In the genomic region with DNA sequence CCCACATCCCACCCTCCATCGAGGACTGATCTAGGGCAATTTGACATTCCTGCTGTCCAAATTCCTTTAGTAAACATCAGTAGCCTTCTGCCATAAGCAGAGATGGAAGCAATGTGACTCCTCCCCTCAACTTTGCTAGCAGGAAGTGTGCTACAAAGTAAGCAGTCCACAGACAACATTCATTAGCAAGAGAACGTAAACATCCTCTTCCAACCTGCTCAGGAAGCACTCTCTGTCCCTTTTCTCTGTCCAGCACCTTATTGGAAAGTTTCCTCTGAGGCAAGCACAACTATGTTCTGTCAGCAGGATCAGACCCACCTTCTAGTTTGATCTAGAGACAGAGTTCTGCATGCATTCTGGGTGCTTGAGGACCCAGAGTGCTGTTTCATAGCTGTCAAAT, we compare ENCODE assay signal across 24 cellular contexts. TPM values are rescaled to one million over a fixed set of nuclear protein-coding genes. Genes with fewer than 3 reads are reported as not detected.
DNase-seq lines count a peak whose midpoint lies in the region; ATAC-seq, FAIRE-seq and TF ChIP-seq lines count a peak whose summit lies in the region.
"Had no signal": no experiment of that assay in that cellular context is flagged by ENCODE, and none has a peak within 500 bp of the region (broad histone marks: within the 10 kb centered on the region; RNA-seq: fewer than 3 reads in every experiment).

No MANE protein-coding gene starts in this region.

- no peak overlapping the region for H3K27ac Mint-ChIP-seq in GM23338
- H3K27ac Mint-ChIP-seq: CD8-positive, alpha-beta T cell had no signal

- WGBS in A549 (ENCODE audit: missing lambda C conversion rate): 52% methylated on average over 2 of the region's 2 CpGs
- WGBS in GM23248 (ENCODE audit: low coverage in 1 of 2, low lambda C conversion rate in 2 of 2, missing lambda C conversion rate in 2 of 2), 2 experiments: 70 to 79% methylated on average over 2 of the region's 2 CpGs

- H3K9me3 Mint-ChIP-seq in GM23338: peaks cover 18% of the 10 kb centered on the region

- peaks cover 4% of the 10 kb centered on the region; the same call in 1 of the 2 replicates for H3K36me3 ChIP-seq in GM23338 (ENCODE audit: insufficient read depth)
- H3K36me3 ChIP-seq in GM23248 (ENCODE audit: low read depth): no peaks in the 10 kb centered on the region

- H2AFZ ChIP-seq in GM23338: no peak overlapping the region
- no peak overlapping the region for H2AFZ ChIP-seq in GM23248

- peak; percentile 36 for FAIRE-seq in A549 (lab: Jason Lieb, UNC)
- FAIRE-seq: HTR-8/SVneo had no signal

- H3K79me2 ChIP-seq in GM23338 (replicated peaks; ENCODE audit: insufficient read depth): no peaks in the 10 kb centered on the region
- H3K79me2 ChIP-seq in GM23248 (ENCODE audit: insufficient read depth): no peaks in the 10 kb centered on the region

- peaks cover 5% of the 10 kb centered on the region; the same call in 1 of the 3 replicates for H3K4me1 Mint-ChIP-seq in GM23338

- ATAC-seq in A549 (0 out of 6 replicates have a peak, but pooled peaks of 1 of the 2 experiments have one; percentile 46), GM23338 (no peak), left colon (peak; percentile 49), GM21423 (IDR thresholded peaks at IDR 0.05; ENCODE audit: unreplicated experiment) (no peak), HG02870 (IDR thresholded peaks at IDR 0.05; ENCODE audit: unreplicated experiment) (no peak)
- ATAC-seq: CD8-positive, alpha-beta T cell; PC-3 had no signal

- H3F3A ChIP-seq in GM23338 (replicated peaks; ENCODE audit: low read depth): no peaks in the 10 kb centered on the region
- no peaks in the 10 kb centered on the region for H3F3A ChIP-seq in GM23248 (ENCODE audit: insufficient read depth)

- H3K27ac ChIP-seq in A549 (no peak overlapping the region), GM23338 (ENCODE audit: low read depth) (no peak overlapping the region), GM23248 (no peak overlapping the region)
- H3K27ac ChIP-seq: 22Rv1 had no signal

- TF ChIP-seq RAD21 in A549 (conservative IDR thresholded peaks at IDR 0.05 in 1 of 2, IDR thresholded peaks at IDR 0.05 in 1 of 2): no peak

- in situ Hi-C loops in GM23248 (cut with MboI): no loop called here

- intact Hi-C loops in left colon (cut with DNase I, micrococcal nuclease): no loop called here

- H3K27me3 ChIP-seq in GM23338 (ENCODE audit: insufficient read depth): no peaks in the 10 kb centered on the region
- H3K27me3 ChIP-seq in GM23248 (replicated peaks; ENCODE audit: insufficient read depth): no peaks in the 10 kb centered on the region

- peaks cover 33% of the 10 kb centered on the region for H3K36me3 Mint-ChIP-seq in GM23338 (ENCODE audit: low read depth)

- no peak for TF ChIP-seq EP300 in A549 (IDR thresholded peaks at IDR 0.05)

- TF ChIP-seq POLR2A in A549 (IDR thresholded peaks at IDR 0.05; ENCODE audit: low read length): no peak

- H3K9me2 ChIP-seq in GM23338 (ENCODE audit: insufficient read depth): 0 out of 2 replicates have a peak, but pooled peaks cover 7% of the 10 kb centered on the region
- H3K9me2 ChIP-seq in GM23248 (ENCODE audit: insufficient read depth): no peaks in the 10 kb centered on the region

- no peak for TF ChIP-seq CTCF in A549 (IDR thresholded peaks at IDR 0.05)
- TF ChIP-seq CTCF in GM23338 (conservative IDR thresholded peaks at IDR 0.05; ENCODE audit: low read depth in 2 of 2): no peak

- H3K4me2 ChIP-seq in A549: no peak overlapping the region
- no peak overlapping the region for H3K4me2 ChIP-seq in GM23338
- no peak overlapping the region for H3K4me2 ChIP-seq in GM23248 (ENCODE audit: unreplicated experiment)

- peaks cover 2% of the 10 kb centered on the region for H3K27me3 Mint-ChIP-seq in GM23338 (ENCODE audit: insufficient read depth, low read depth, poor library complexity)

- H4K20me1 ChIP-seq in GM23338 (replicated peaks; ENCODE audit: insufficient read depth) (no peaks in the 10 kb centered on the region), GM23248 (ENCODE audit: insufficient read depth) (no peaks in the 10 kb centered on the region)

- H3K4me1 ChIP-seq in A549 (no peaks in the 10 kb centered on the region), GM23338 (ENCODE audit: insufficient read depth) (no peaks in the 10 kb centered on the region), GM23248 (ENCODE audit: insufficient read depth) (peaks cover 5% of the 10 kb centered on the region; the same call in 1 of the 2 replicates)

- CTCF ChIA-PET in A549 (lab: Yijun Ruan, JAX): no interaction called here

- H3K9me3 ChIP-seq in A549: peaks cover 4% of the 10 kb centered on the region; the same call in 1 of the 3 replicates
- no peaks in the 10 kb centered on the region for H3K9me3 ChIP-seq in GM23248 (ENCODE audit: low read depth)

- POLR2A ChIA-PET in A549 (lab: Yijun Ruan, JAX): no interaction called here

- H3K4me3 ChIP-seq in A549 (no peak overlapping the region), GM23338 (no peak overlapping the region), GM23248 (no peak overlapping the region)

- DNase-seq in A549 (ENCODE audit: low read depth in 1 of 2, low spot score in 1 of 2) (no peak), GM23338 (ENCODE audit: low spot score) (peak; percentile 11), left colon (no peak), GM23248 (no peak), superior temporal gyrus (ENCODE audit: extremely low spot score) (no peak)
- DNase-seq: AML-193; C1 segment of cervical spinal cord; CD8-positive, alpha-beta T cell; HCEC 1CT; IMR-90; NCI-H1694; NCI-H2081; NCI-H2171 treated with DMSO at 0.1 percent for 48 hours; NCI-H524 treated with DMSO at 0.1 percent for 48 hours; PC-3; RPMI8226; SHP77; SW 1271 had no signal

- H3K4me3 Mint-ChIP-seq in GM23338: no peak overlapping the region
- H3K4me3 Mint-ChIP-seq: CD8-positive, alpha-beta T cell had no signal

- H3K9ac ChIP-seq in GM23248: no peak overlapping the region

TF ChIP-seq in A549, 52 proteins besides CTCF, POLR2A, EP300 and RAD21 (continues in another document):
- TF ChIP-seq TFCP2L1 (CRISPR knock-in tag; IDR thresholded peaks at IDR 0.05) (no peak), NPAS2 (CRISPR knock-in tag; IDR thresholded peaks at IDR 0.05; ENCODE audit: borderline replicate concordance) (no peak), RNF2 (IDR thresholded peaks at IDR 0.05; ENCODE audit: borderline replicate concordance, low read depth) (no peak), MYC (IDR thresholded peaks at IDR 0.05; ENCODE audit: borderline replicate concordance, low read length) (no peak), RFX5 (IDR thresholded peaks at IDR 0.05) (no peak), FOSL2 (IDR thresholded peaks at IDR 0.05) (no peak), FOSL2 (CRISPR knock-in tag; IDR thresholded peaks at IDR 0.05) (no peak), ZSCAN20 (CRISPR knock-in tag; IDR thresholded peaks at IDR 0.05) (no peak), HOXB5 (CRISPR knock-in tag; IDR thresholded peaks at IDR 0.05) (no peak)
- TF ChIP-seq, protein P1, sequence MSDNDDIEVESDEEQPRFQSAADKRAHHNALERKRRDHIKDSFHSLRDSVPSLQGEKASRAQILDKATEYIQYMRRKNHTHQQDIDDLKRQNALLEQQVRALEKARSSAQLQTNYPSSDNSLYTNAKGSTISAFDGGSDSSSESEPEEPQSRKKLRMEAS (IDR thresholded peaks at IDR 0.05): no peak

TF ChIP-seq in GM23338, 12 proteins besides CTCF, POLR2A, EP300 and RAD21 (continues in another document):
- TF ChIP-seq ZNF331 (CRISPR knock-in tag; IDR thresholded peaks at IDR 0.05; ENCODE audit: low read depth) (no peak), ZNF114 (CRISPR knock-in tag; IDR thresholded peaks at IDR 0.05) (no peak)

TF ChIP-seq in PFSK-1, 5 proteins besides CTCF, POLR2A, EP300 and RAD21:
- TF ChIP-seq SIN3A (IDR thresholded peaks at IDR 0.05; ENCODE audit: borderline replicate concordance, insufficient read depth, low read length) (no peak), TAF1 (IDR thresholded peaks at IDR 0.05; ENCODE audit: borderline replicate concordance, insufficient read depth, low read length) (no peak), FOXP2 (optimal IDR thresholded peaks at IDR 0.05; ENCODE audit: borderline replicate concordance, extremely low read depth, extremely low read length, insufficient read depth) (peak; percentile 41)
- TF ChIP-seq, protein P2, sequence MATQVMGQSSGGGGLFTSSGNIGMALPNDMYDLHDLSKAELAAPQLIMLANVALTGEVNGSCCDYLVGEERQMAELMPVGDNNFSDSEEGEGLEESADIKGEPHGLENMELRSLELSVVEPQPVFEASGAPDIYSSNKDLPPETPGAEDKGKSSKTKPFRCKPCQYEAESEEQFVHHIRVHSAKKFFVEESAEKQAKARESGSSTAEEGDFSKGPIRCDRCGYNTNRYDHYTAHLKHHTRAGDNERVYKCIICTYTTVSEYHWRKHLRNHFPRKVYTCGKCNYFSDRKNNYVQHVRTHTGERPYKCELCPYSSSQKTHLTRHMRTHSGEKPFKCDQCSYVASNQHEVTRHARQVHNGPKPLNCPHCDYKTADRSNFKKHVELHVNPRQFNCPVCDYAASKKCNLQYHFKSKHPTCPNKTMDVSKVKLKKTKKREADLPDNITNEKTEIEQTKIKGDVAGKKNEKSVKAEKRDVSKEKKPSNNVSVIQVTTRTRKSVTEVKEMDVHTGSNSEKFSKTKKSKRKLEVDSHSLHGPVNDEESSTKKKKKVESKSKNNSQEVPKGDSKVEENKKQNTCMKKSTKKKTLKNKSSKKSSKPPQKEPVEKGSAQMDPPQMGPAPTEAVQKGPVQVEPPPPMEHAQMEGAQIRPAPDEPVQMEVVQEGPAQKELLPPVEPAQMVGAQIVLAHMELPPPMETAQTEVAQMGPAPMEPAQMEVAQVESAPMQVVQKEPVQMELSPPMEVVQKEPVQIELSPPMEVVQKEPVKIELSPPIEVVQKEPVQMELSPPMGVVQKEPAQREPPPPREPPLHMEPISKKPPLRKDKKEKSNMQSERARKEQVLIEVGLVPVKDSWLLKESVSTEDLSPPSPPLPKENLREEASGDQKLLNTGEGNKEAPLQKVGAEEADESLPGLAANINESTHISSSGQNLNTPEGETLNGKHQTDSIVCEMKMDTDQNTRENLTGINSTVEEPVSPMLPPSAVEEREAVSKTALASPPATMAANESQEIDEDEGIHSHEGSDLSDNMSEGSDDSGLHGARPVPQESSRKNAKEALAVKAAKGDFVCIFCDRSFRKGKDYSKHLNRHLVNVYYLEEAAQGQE (IDR thresholded peaks at IDR 0.05; ENCODE audit: insufficient read depth in 1 of 2, low read depth in 2 of 2, low read length in 2 of 2): peak; percentile 58 to 84; a peak in 3 of 4 replicates

RNA-seq across cellular contexts. Expression of a gene that starts 48.1 kb away (rescaled TPM):
- polyA plus RNA-seq in A549 (2011; rRNA removed): 0.32 and 0.71 TPM in 2 replicates
- polyA plus RNA-seq in A549 (2012; cell fraction: cytosol; rRNA removed): 0.17 and 0.25 TPM in 2 replicates
- 0.51 and 0.83 TPM in 2 replicates for polyA plus RNA-seq in A549 (2012; cell fraction: nucleus; rRNA removed)
- 0.21 to 0.29 TPM (median 0.28 TPM) in 3 replicates for polyA plus RNA-seq in A549 (2017; fragmentation: RNase III; extraction: RNeasy Plus Mini Kit Qiagen cat#74134 plus additional on column Dnase treatment)
- polyA minus RNA-seq in A549 (2011; rRNA and poly(A)+ RNA removed): 1.0 and 1.9 TPM in 2 replicates
- total RNA-seq in GM23338 (2014; rRNA removed; shearing (Covaris generic)): 3.8 and 7.1 TPM in 2 replicates
- 2.4 and 2.6 TPM in 2 replicates for polyA plus RNA-seq in GM23338 (2016; fragmentation: Nextera tagmentation; extraction: Ambion mirVana)
- polyA plus RNA-seq in PFSK-1 (2012; ENCODE audit: insufficient read length, low read depth): not detected
- under 1 TPM; 0.36 to 0.98 TPM for total RNA-seq in left colon
- total RNA-seq in GM23248 (2014; rRNA removed; shearing (Covaris generic)): 0.13 TPM in 1 of 2 replicates, not detected in the other
- polyA plus RNA-seq in GM23248 (2016; fragmentation: Nextera tagmentation; extraction: Ambion mirVana): 0.05 and 0.11 TPM in 2 replicates
- total RNA-seq: IMR-90, M059J had no signal
